8 cellular contexts compared by ENCODE assay signal in genomic region chr2:144523606-144524131, GRCh38. TPM values are rescaled to one million over a fixed set of nuclear protein-coding genes. Genes with fewer than 3 reads are reported as not detected.
DNase-seq lines count a peak whose midpoint lies in the region; ATAC-seq and TF ChIP-seq lines count a peak whose summit lies in the region.

No MANE protein-coding gene starts in this region.

- H3K27ac Mint-ChIP-seq in CD8-positive, alpha-beta memory T cell: peak overlapping the region in 6 of 8 donors; percentile 40 to 88 (median 62)
- no peak overlapping the region for H3K27ac Mint-ChIP-seq in naive thymus-derived CD4-positive, alpha-beta T cell

- peaks cover 22 to 33% of the 10 kb centered on the region in 2 donors for H3K27me3 Mint-ChIP-seq in CD8-positive, alpha-beta memory T cell
- H3K27me3 Mint-ChIP-seq in naive thymus-derived CD4-positive, alpha-beta T cell: peaks cover 50 to 73% (median 53%) of the 10 kb centered on the region in 5 donors

- intact Hi-C loops in naive thymus-derived CD4-positive, alpha-beta T cell (cut with micrococcal nuclease): no loop called here

- peak; percentile 5 for ATAC-seq in naive thymus-derived CD4-positive, alpha-beta T cell
- ATAC-seq in foreskin keratinocyte (no peak), GM21717 (IDR thresholded peaks at IDR 0.05; ENCODE audit: unreplicated experiment) (no peak), GM21825 (IDR thresholded peaks at IDR 0.05; ENCODE audit: unreplicated experiment) (no peak)

- H3K27me3 ChIP-seq in CD8-positive, alpha-beta memory T cell (ENCODE audit: insufficient read depth, low read length, poor library complexity, severe bottlenecking): peaks cover 31% of the 10 kb centered on the region
- H3K27me3 ChIP-seq in ectodermal cell (ENCODE audit: control insufficient read depth, insufficient read depth, low read length, poor library complexity, severe bottlenecking) (no peaks in the 10 kb centered on the region), foreskin keratinocyte (peaks cover 97% of the 10 kb centered on the region)
- peaks cover 0 to 42% of the 10 kb centered on the region in 2 donors for H3K27me3 ChIP-seq in naive thymus-derived CD4-positive, alpha-beta T cell (ENCODE audit: control insufficient read depth in 2 of 2, insufficient read depth in 2 of 2, low read length in 2 of 2)

- H3K36me3 Mint-ChIP-seq in CD8-positive, alpha-beta memory T cell: no peaks in the 10 kb centered on the region
- H3K36me3 Mint-ChIP-seq in naive thymus-derived CD4-positive, alpha-beta T cell: peaks cover 0 to 4% (median 0%) of the 10 kb centered on the region in 5 donors

- DNase-seq in CD8-positive, alpha-beta memory T cell: no peak
- DNase-seq in NCI-H748 (lab: John Stamatoyannopoulos, UW; ENCODE audit: unreplicated experiment) (peak; percentile 51), foreskin keratinocyte (no peak)
- DNase-seq in naive thymus-derived CD4-positive, alpha-beta T cell: no peak
- no peak for DNase-seq in NK-92 treated with Interleukin-12 subunit alpha and Interleukin-12 subunit beta, amount 100 ng/mL, for 24 hours (lab: John Stamatoyannopoulos, UW)

- H3K9me3 Mint-ChIP-seq in CD8-positive, alpha-beta memory T cell: no peaks in the 10 kb centered on the region
- peaks cover 0 to 7% (median 0%) of the 10 kb centered on the region in 11 donors for H3K9me3 Mint-ChIP-seq in naive thymus-derived CD4-positive, alpha-beta T cell

- peak overlapping the region; percentile 56 for H3K27ac ChIP-seq in CD8-positive, alpha-beta memory T cell (ENCODE audit: low read depth, low read length)
- H3K27ac ChIP-seq in ectodermal cell (ENCODE audit: insufficient read depth, low read depth, low read length, poor library complexity, severe bottlenecking): peak overlapping the region; percentile 72
- H3K27ac ChIP-seq in naive thymus-derived CD4-positive, alpha-beta T cell (ENCODE audit: low read depth, low read length): no peak overlapping the region
- H3K27ac ChIP-seq in foreskin keratinocyte: no peak overlapping the region

- peak overlapping the region; percentile 60 to 96 (median 88) for H3K4me3 Mint-ChIP-seq in CD8-positive, alpha-beta memory T cell
- H3K4me3 Mint-ChIP-seq in naive thymus-derived CD4-positive, alpha-beta T cell: peak overlapping the region; percentile 77 to 91 (median 82)

- H3K36me3 ChIP-seq in CD8-positive, alpha-beta memory T cell (ENCODE audit: insufficient read depth, low read length): no peaks in the 10 kb centered on the region
- no peaks in the 10 kb centered on the region for H3K36me3 ChIP-seq in ectodermal cell (ENCODE audit: control insufficient read depth, insufficient read depth, low read length)
- no peaks in the 10 kb centered on the region for H3K36me3 ChIP-seq in naive thymus-derived CD4-positive, alpha-beta T cell (ENCODE audit: control insufficient read depth in 2 of 3, insufficient read depth in 3 of 3, low read length in 3 of 3)

- no peaks in the 10 kb centered on the region for H3K9me3 ChIP-seq in CD8-positive, alpha-beta memory T cell (ENCODE audit: low read length)
- H3K9me3 ChIP-seq in ectodermal cell (ENCODE audit: control insufficient read depth, low read length): no peaks in the 10 kb centered on the region
- H3K9me3 ChIP-seq in naive thymus-derived CD4-positive, alpha-beta T cell (ENCODE audit: control insufficient read depth in 2 of 3, low read length in 3 of 3): no peaks in the 10 kb centered on the region

- H3K4me1 ChIP-seq in CD8-positive, alpha-beta memory T cell (ENCODE audit: insufficient read depth, low read length): peaks cover 25% of the 10 kb centered on the region
- H3K4me1 ChIP-seq in ectodermal cell (ENCODE audit: control insufficient read depth, insufficient read depth, low read length) (peaks cover 28% of the 10 kb centered on the region), foreskin keratinocyte (no peaks in the 10 kb centered on the region)
- peaks cover 4 to 23% of the 10 kb centered on the region in 2 donors for H3K4me1 ChIP-seq in naive thymus-derived CD4-positive, alpha-beta T cell (ENCODE audit: control insufficient read depth in 2 of 2, insufficient read depth in 2 of 2, low read length in 2 of 2)

- peak overlapping the region; percentile 36 for H3K4me3 ChIP-seq in CD8-positive, alpha-beta memory T cell (ENCODE audit: low read length)
- H3K4me3 ChIP-seq in ectodermal cell (ENCODE audit: insufficient read depth, low read depth, low read length): peak overlapping the region; percentile 46
- H3K4me3 ChIP-seq in naive thymus-derived CD4-positive, alpha-beta T cell (ENCODE audit: low read length): peak overlapping the region; percentile 49

- TF ChIP-seq CTCF in foreskin keratinocyte (conservative IDR thresholded peaks at IDR 0.05): no peak

- H3K4me1 Mint-ChIP-seq in CD8-positive, alpha-beta memory T cell: peaks cover 21 to 23% (median 22%) of the 10 kb centered on the region in 3 donors
- H3K4me1 Mint-ChIP-seq in naive thymus-derived CD4-positive, alpha-beta T cell: peaks cover 18 to 28% (median 21%) of the 10 kb centered on the region in 7 donors

- CTCF ChIA-PET in CD8-positive, alpha-beta memory T cell (lab: Charles Lee): interaction anchor here (1.0 to 1.2 kb wide), 3 partner anchors 13 to 340 kb away, joined by 3 read pairs; no protein-coding TSS in a partner anchor
- CTCF ChIA-PET in naive thymus-derived CD4-positive, alpha-beta T cell (lab: Charles Lee): interaction anchor here (0.7 to 0.8 kb wide), 2 partner anchors 54 to 110 kb away, joined by 3 to 5 read pairs; no protein-coding TSS in a partner anchor

- POLR2A ChIA-PET in CD8-positive, alpha-beta memory T cell (lab: Charles Lee): interaction anchor here (1.6 kb wide), 1 partner anchor 191 kb away, joined by 4 read pairs; a partner anchor contains a TSS
- POLR2A ChIA-PET in naive thymus-derived CD4-positive, alpha-beta T cell (lab: Charles Lee): interaction anchor here (0.6 to 0.7 kb wide), 2 partner anchors 193 to 438 kb away, joined by 3 to 5 read pairs; no protein-coding TSS in a partner anchor

- WGBS in ectodermal cell, 2 experiments: 0% methylated on average over 15 of the region's 15 CpGs

RNA-seq across cellular contexts. Expression of gene ZEB2, which starts 3.8 kb away (rescaled TPM):
- total RNA-seq in CD8-positive, alpha-beta memory T cell: 10 to 100 TPM; 32.7 to 35.8 TPM
- polyA plus RNA-seq in CD8-positive, alpha-beta memory T cell: 20.6 TPM
- 134 TPM for polyA plus RNA-seq in ectodermal cell (2013, experiment 1 of 4)
- 125 TPM for polyA plus RNA-seq in ectodermal cell (2013, experiment 2 of 4)
- polyA plus RNA-seq in ectodermal cell (2013, experiment 3 of 4): 87.6 TPM
- 98.3 TPM for polyA plus RNA-seq in ectodermal cell (2013, experiment 4 of 4)
- 100 to 1,000 TPM in 1 of 5 experiments, 10 to 100 TPM in 1, 1 to 10 TPM in 3; 4.2 to 534 (median 6.6) TPM for total RNA-seq in naive thymus-derived CD4-positive, alpha-beta T cell
- polyA plus RNA-seq in naive thymus-derived CD4-positive, alpha-beta T cell: under 1 TPM; 0.26 to 0.39 TPM
- total RNA-seq in foreskin keratinocyte: 0.03 and 0.11 TPM in 2 replicates
- polyA plus RNA-seq in foreskin keratinocyte: 0.08 TPM in 2 replicates

Comparison
In these comparisons a context has a peak if more than half of its experiments do, and no peak if none do; other contexts are left out.
1. H3K27ac ChIP-seq: peak in CD8-positive, alpha-beta memory T cell (single experiment) and ectodermal cell (single experiment); none in naive thymus-derived CD4-positive, alpha-beta T cell (single experiment) and foreskin keratinocyte (single experiment).
2. H3K27ac Mint-ChIP-seq: peak in CD8-positive, alpha-beta memory T cell (6 of 8); none in naive thymus-derived CD4-positive, alpha-beta T cell (0 of 9).
3. Peak in every context shown above with its lines, with median percentiles within 50 percentile points of each other: H3K4me3 ChIP-seq.